ENCODE assay signal across 1 cellular context in the genomic region with DNA sequence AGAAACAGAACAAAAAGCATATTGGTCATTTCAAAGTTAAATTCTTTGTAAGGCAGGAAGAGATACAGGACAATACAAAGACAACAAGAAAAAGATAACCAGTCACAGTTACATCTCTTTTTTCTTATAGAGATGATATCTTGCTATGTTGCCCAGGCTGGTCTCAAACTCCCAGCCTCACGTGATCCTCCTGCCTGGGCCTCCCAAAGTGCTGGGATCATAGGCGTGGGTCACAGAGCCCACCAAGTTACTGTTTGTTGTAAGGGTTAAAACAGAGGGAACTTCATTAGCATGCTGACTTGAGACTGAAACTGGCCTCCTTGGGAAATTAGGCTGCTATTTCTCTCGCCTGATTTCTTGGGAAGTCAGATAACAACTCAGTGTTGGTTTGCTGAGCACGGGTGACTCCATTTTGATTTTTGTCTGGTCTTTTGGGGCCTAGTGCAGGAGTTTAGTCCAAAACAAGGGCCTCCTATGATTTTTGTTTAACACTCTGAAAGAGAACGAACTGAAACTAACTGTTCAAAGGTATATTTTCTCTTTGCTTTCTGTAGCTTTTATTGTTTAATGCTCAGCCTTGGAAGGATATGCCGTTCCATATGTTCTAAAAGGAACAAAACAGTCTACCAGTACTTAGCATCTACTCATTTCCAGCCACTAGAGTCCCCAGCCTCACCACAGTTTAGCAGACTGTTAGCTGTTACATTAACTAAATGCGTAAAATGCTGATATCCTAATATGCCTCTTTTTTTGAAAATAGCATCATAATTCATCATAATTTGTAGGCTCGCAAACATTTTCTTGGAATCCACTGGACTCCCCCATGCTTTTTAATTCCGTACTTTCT.
A peak's percentile ranks its signal among the peaks of the same experiment; 100 is the strongest.
TF ChIP-seq lines count a peak whose summit lies in the region.

No MANE protein-coding gene starts in this region.

TF ChIP-seq in GM12878, 131 proteins besides CTCF, POLR2A, EP300 and RAD21:
- TF ChIP-seq, protein P1, sequence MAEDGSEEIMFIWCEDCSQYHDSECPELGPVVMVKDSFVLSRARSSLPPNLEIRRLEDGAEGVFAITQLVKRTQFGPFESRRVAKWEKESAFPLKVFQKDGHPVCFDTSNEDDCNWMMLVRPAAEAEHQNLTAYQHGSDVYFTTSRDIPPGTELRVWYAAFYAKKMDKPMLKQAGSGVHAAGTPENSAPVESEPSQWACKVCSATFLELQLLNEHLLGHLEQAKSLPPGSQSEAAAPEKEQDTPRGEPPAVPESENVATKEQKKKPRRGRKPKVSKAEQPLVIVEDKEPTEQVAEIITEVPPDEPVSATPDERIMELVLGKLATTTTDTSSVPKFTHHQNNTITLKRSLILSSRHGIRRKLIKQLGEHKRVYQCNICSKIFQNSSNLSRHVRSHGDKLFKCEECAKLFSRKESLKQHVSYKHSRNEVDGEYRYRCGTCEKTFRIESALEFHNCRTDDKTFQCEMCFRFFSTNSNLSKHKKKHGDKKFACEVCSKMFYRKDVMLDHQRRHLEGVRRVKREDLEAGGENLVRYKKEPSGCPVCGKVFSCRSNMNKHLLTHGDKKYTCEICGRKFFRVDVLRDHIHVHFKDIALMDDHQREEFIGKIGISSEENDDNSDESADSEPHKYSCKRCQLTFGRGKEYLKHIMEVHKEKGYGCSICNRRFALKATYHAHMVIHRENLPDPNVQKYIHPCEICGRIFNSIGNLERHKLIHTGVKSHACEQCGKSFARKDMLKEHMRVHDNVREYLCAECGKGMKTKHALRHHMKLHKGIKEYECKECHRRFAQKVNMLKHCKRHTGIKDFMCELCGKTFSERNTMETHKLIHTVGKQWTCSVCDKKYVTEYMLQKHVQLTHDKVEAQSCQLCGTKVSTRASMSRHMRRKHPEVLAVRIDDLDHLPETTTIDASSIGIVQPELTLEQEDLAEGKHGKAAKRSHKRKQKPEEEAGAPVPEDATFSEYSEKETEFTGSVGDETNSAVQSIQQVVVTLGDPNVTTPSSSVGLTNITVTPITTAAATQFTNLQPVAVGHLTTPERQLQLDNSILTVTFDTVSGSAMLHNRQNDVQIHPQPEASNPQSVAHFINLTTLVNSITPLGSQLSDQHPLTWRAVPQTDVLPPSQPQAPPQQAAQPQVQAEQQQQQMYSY (CRISPR knock-in tag; IDR thresholded peaks at IDR 0.05): peak; percentile 86
- no peak for TF ChIP-seq ZNF207 (IDR thresholded peaks at IDR 0.05; ENCODE audit: borderline replicate concordance)
- no peak for TF ChIP-seq ZBED1 (IDR thresholded peaks at IDR 0.05; ENCODE audit: borderline replicate concordance)
- no peak for TF ChIP-seq NFYA (IDR thresholded peaks at IDR 0.05; ENCODE audit: borderline replicate concordance, low read depth, low read length)
- TF ChIP-seq, protein P2, sequence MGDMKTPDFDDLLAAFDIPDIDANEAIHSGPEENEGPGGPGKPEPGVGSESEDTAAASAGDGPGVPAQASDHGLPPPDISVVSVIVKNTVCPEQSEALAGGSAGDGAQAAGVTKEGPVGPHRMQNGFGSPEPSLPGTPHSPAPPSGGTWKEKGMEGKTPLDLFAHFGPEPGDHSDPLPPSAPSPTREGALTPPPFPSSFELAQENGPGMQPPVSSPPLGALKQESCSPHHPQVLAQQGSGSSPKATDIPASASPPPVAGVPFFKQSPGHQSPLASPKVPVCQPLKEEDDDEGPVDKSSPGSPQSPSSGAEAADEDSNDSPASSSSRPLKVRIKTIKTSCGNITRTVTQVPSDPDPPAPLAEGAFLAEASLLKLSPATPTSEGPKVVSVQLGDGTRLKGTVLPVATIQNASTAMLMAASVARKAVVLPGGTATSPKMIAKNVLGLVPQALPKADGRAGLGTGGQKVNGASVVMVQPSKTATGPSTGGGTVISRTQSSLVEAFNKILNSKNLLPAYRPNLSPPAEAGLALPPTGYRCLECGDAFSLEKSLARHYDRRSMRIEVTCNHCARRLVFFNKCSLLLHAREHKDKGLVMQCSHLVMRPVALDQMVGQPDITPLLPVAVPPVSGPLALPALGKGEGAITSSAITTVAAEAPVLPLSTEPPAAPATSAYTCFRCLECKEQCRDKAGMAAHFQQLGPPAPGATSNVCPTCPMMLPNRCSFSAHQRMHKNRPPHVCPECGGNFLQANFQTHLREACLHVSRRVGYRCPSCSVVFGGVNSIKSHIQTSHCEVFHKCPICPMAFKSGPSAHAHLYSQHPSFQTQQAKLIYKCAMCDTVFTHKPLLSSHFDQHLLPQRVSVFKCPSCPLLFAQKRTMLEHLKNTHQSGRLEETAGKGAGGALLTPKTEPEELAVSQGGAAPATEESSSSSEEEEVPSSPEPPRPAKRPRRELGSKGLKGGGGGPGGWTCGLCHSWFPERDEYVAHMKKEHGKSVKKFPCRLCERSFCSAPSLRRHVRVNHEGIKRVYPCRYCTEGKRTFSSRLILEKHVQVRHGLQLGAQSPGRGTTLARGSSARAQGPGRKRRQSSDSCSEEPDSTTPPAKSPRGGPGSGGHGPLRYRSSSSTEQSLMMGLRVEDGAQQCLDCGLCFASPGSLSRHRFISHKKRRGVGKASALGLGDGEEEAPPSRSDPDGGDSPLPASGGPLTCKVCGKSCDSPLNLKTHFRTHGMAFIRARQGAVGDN (IDR thresholded peaks at IDR 0.05): peak; percentile 99
- no peak for TF ChIP-seq NFXL1 (IDR thresholded peaks at IDR 0.05; ENCODE audit: borderline replicate concordance)
- TF ChIP-seq KDM1A (IDR thresholded peaks at IDR 0.05; ENCODE audit: borderline replicate concordance): no peak
- TF ChIP-seq, protein P3, sequence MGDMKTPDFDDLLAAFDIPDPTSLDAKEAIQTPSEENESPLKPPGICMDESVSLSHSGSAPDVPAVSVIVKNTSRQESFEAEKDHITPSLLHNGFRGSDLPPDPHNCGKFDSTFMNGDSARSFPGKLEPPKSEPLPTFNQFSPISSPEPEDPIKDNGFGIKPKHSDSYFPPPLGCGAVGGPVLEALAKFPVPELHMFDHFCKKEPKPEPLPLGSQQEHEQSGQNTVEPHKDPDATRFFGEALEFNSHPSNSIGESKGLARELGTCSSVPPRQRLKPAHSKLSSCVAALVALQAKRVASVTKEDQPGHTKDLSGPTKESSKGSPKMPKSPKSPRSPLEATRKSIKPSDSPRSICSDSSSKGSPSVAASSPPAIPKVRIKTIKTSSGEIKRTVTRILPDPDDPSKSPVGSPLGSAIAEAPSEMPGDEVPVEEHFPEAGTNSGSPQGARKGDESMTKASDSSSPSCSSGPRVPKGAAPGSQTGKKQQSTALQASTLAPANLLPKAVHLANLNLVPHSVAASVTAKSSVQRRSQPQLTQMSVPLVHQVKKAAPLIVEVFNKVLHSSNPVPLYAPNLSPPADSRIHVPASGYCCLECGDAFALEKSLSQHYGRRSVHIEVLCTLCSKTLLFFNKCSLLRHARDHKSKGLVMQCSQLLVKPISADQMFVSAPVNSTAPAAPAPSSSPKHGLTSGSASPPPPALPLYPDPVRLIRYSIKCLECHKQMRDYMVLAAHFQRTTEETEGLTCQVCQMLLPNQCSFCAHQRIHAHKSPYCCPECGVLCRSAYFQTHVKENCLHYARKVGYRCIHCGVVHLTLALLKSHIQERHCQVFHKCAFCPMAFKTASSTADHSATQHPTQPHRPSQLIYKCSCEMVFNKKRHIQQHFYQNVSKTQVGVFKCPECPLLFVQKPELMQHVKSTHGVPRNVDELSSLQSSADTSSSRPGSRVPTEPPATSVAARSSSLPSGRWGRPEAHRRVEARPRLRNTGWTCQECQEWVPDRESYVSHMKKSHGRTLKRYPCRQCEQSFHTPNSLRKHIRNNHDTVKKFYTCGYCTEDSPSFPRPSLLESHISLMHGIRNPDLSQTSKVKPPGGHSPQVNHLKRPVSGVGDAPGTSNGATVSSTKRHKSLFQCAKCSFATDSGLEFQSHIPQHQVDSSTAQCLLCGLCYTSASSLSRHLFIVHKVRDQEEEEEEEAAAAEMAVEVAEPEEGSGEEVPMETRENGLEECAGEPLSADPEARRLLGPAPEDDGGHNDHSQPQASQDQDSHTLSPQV (IDR thresholded peaks at IDR 0.05): peak; percentile 99
- peak; percentile 56 for TF ChIP-seq YY1 (IDR thresholded peaks at IDR 0.05; ENCODE audit: low read depth, low read length)
- TF ChIP-seq, protein P4, sequence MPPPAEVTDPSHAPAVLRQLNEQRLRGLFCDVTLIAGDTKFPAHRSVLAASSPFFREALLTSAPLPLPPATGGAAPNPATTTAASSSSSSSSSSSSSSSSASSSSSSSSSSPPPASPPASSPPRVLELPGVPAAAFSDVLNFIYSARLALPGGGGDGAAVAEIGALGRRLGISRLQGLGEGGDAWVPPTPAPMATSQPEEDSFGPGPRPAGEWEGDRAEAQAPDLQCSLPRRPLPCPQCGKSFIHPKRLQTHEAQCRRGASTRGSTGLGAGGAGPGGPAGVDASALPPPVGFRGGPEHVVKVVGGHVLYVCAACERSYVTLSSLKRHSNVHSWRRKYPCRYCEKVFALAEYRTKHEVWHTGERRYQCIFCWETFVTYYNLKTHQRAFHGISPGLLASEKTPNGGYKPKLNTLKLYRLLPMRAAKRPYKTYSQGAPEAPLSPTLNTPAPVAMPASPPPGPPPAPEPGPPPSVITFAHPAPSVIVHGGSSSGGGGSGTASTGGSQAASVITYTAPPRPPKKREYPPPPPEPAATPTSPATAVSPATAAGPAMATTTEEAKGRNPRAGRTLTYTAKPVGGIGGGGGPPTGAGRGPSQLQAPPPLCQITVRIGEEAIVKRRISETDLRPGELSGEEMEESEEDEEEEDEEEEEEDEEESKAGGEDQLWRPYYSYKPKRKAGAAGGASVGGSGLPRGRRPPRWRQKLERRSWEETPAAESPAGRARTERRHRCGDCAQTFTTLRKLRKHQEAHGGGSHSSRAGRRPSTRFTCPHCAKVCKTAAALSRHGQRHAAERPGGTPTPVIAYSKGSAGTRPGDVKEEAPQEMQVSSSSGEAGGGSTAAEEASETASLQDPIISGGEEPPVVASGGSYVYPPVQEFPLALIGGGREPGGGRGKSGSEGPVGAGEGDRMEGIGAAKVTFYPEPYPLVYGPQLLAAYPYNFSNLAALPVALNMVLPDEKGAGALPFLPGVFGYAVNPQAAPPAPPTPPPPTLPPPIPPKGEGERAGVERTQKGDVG (CRISPR knock-in tag; IDR thresholded peaks at IDR 0.05): peak; percentile 93
- no peak for TF ChIP-seq CHD4 (IDR thresholded peaks at IDR 0.05)
